ENCODE assay signal across 30 cellular contexts in the genomic region with DNA sequence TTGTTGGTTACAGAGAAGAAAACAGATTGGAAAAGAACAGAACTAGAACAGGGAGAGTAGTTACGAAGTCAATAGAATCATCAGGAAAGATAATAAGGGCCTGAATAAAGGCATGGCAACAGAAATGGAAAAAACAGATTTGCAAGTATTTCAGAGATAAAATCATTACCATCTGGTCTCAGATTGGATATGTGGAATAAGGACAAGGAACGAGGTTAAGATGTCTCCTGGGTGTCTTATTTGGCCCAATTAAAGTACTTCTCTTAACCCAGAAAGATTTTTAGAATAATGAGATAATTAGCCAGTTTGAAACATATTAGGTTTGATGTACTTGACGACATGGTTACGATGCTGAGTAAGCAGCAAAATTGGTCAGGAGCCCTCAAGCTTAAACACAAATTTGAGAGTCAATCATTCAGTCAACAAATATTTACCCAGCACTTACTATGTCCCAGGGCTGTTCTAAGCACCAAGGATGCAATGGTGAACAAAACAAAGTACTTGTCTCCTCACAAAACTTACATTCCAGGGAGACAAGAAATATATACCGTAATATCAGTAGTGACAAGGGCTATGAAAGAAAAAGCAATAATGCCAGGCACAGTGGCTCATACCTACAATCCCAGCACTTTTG. TPM values are rescaled to one million over a fixed set of nuclear protein-coding genes. Genes with fewer than 3 reads are reported as not detected.
A peak's percentile ranks its signal among the peaks of the same experiment; 100 is the strongest.
DNase-seq lines count a peak whose midpoint lies in the region; ATAC-seq, FAIRE-seq and TF ChIP-seq lines count a peak whose summit lies in the region.
"Had no signal": no experiment of that assay in that cellular context is flagged by ENCODE, and none has a peak within 500 bp of the region (broad histone marks: within the 10 kb centered on the region; RNA-seq: fewer than 3 reads in every experiment).

No MANE protein-coding gene starts in this region.

- peak; percentile 93 for FAIRE-seq in islet of Langerhans (lab: Jason Lieb, UNC)
- FAIRE-seq: colon had no signal

- peaks cover 8% of the 10 kb centered on the region; the same call in 1 of the 2 replicates for H3K4me1 ChIP-seq in PC-3 (ENCODE audit: insufficient read depth, low read length)

- DNase-seq in DMS53 (lab: John Stamatoyannopoulos, UW): peak; percentile 17
- DNase-seq in DMS53 treated with DMSO at 0.1 percent for 48 hours (lab: John Stamatoyannopoulos, UW; ENCODE audit: unreplicated experiment): no peak
- peak; percentile 19 for DNase-seq in PC-3
- no peak for DNase-seq in activated CD4-positive, alpha-beta memory T cell treated with anti-CD3 and anti-CD28 coated beads, Interleukin-2, amount 10 ng/mL, durations not matched to agents 7 days and 5 days
- no peak for DNase-seq in RPMI8226
- DNase-seq: 8988T; activated CD4-positive, alpha-beta T cell treated with anti-CD3 and anti-CD28 coated beads for 36 hours; activated CD8-positive, alpha-beta memory T cell treated with anti-CD3 and anti-CD28 coated beads for 24 hours; activated gamma-delta T cell treated with Interleukin-2 at 50 U/mL for 16 hours; amniotic stem cell; brain microvascular endothelial cell; CD4-positive, alpha-beta memory T cell; effector CD8-positive, alpha-beta T cell; foreskin keratinocyte; H9; heart right ventricle; left cardiac atrium; naive B cell; NCI-H1092 treated with DMSO at 0.1 percent for 48 hours; NCI-H1930; NCI-H2227 treated with DMSO at 0.1 percent for 48 hours; nucleus accumbens; SK-N-SH; stimulated activated CD8-positive, alpha-beta memory T cell treated with anti-CD3 and anti-CD28 coated beads, Interleukin-4, amount 100 ng/mL, for 48 hours; stimulated activated naive CD8-positive, alpha-beta T cell treated with anti-CD3 and anti-CD28 coated beads, Interleukin-15, amount 100 ng/mL, for 72 hours had no signal

- CTCF ChIA-PET in PC-3 (lab: Charles Lee): no interaction called here
- CTCF ChIA-PET in activated CD4-positive, alpha-beta memory T cell treated with anti-CD3 and anti-CD28 coated beads, Interleukin-2, amount 10 ng/mL, durations not matched to agents 7 days and 5 days (lab: Charles Lee): no interaction called here

- POLR2A ChIA-PET in PC-3 (lab: Charles Lee; ENCODE audit: unreplicated experiment): interaction anchor here (0.6 kb wide), 1 partner anchor 10 kb away, joined by 6 read pairs; no protein-coding TSS in a partner anchor
- POLR2A ChIA-PET in activated CD4-positive, alpha-beta memory T cell treated with anti-CD3 and anti-CD28 coated beads, Interleukin-2, amount 10 ng/mL, durations not matched to agents 7 days and 5 days (lab: Charles Lee): no interaction called here

- peaks cover 23% of the 10 kb centered on the region for H3K36me3 Mint-ChIP-seq in activated CD4-positive, alpha-beta memory T cell treated with anti-CD3 and anti-CD28 coated beads, Interleukin-2, amount 10 ng/mL, durations not matched to agents 7 days and 5 days (ENCODE audit: low read depth)
- H3K36me3 Mint-ChIP-seq: naive B cell had no signal

- no peak overlapping the region for H3K4me3 Mint-ChIP-seq in activated CD4-positive, alpha-beta memory T cell treated with anti-CD3 and anti-CD28 coated beads, Interleukin-2, amount 10 ng/mL, durations not matched to agents 7 days and 5 days
- H3K4me3 Mint-ChIP-seq: activated CD4-positive, alpha-beta T cell treated with anti-CD3 and anti-CD28 coated beads for 36 hours; H9; stimulated activated naive CD8-positive, alpha-beta T cell treated with anti-CD3 and anti-CD28 coated beads, Interleukin-15, amount 100 ng/mL, for 72 hours; T-helper 1 cell treated with Interleukin-12 subunit alpha and Interleukin-12 subunit beta and Interleukin-4 antibody, amounts not matched to agents 30 μg/mL and 1 μg/mL, for 36 hours had no signal

- no peak overlapping the region for H3K4me3 ChIP-seq in PC-3 (ENCODE audit: low read length)
- H3K4me3 ChIP-seq: heart right ventricle had no signal

- no peaks in the 10 kb centered on the region for H3K9me2 ChIP-seq in PC-3 (replicated peaks; ENCODE audit: low read length)
- H3K9me2 ChIP-seq: SK-N-SH had no signal

- 0 out of 2 replicates have a peak, but pooled peaks cover 9% of the 10 kb centered on the region for H4K20me1 ChIP-seq in PC-3 (ENCODE audit: low read length)

- H3K36me3 ChIP-seq in PC-3 (ENCODE audit: low read depth, low read length): 0 out of 2 replicates have a peak, but pooled peaks cover under 1% of the 10 kb centered on the region
- H3K36me3 ChIP-seq: brain microvascular endothelial cell had no signal

- no peaks in the 10 kb centered on the region for H3F3A ChIP-seq in PC-3 (ENCODE audit: low read length, unreplicated experiment)

- no peak overlapping the region for H3K27ac Mint-ChIP-seq in activated CD4-positive, alpha-beta memory T cell treated with anti-CD3 and anti-CD28 coated beads, Interleukin-2, amount 10 ng/mL, durations not matched to agents 7 days and 5 days
- H3K27ac Mint-ChIP-seq: activated CD4-positive, alpha-beta T cell treated with anti-CD3 and anti-CD28 coated beads for 36 hours; stimulated activated naive CD8-positive, alpha-beta T cell treated with anti-CD3 and anti-CD28 coated beads, Interleukin-15, amount 100 ng/mL, for 72 hours; T-helper 1 cell treated with Interleukin-12 subunit alpha and Interleukin-12 subunit beta and Interleukin-4 antibody, amounts not matched to agents 30 μg/mL and 1 μg/mL, for 36 hours had no signal

- no peaks in the 10 kb centered on the region for H3K27me3 ChIP-seq in PC-3 (ENCODE audit: low read length)
- H3K27me3 ChIP-seq: brain microvascular endothelial cell, foreskin keratinocyte, heart right ventricle had no signal

- no peaks in the 10 kb centered on the region for H3K9me3 Mint-ChIP-seq in activated CD4-positive, alpha-beta memory T cell treated with anti-CD3 and anti-CD28 coated beads, Interleukin-2, amount 10 ng/mL, durations not matched to agents 7 days and 5 days
- H3K9me3 Mint-ChIP-seq: CD4-positive, alpha-beta memory T cell; H9; naive B cell; stimulated activated naive CD8-positive, alpha-beta T cell treated with anti-CD3 and anti-CD28 coated beads, Interleukin-15, amount 100 ng/mL, for 72 hours; T-helper 1 cell treated with Interleukin-12 subunit alpha and Interleukin-12 subunit beta and Interleukin-4 antibody, amounts not matched to agents 30 μg/mL and 1 μg/mL, for 36 hours had no signal

- no peak overlapping the region for H2AFZ ChIP-seq in PC-3 (ENCODE audit: low read length)

- ATAC-seq in PC-3 (peak; percentile 58), HG03139 (IDR thresholded peaks at IDR 0.05; ENCODE audit: unreplicated experiment) (no peak)
- ATAC-seq: activated CD4-positive, alpha-beta T cell treated with anti-CD3 and anti-CD28 coated beads for 36 hours; foreskin keratinocyte; left cardiac atrium; stimulated activated naive CD8-positive, alpha-beta T cell treated with anti-CD3 and anti-CD28 coated beads, Interleukin-15, amount 100 ng/mL, for 72 hours had no signal

- H3K9me3 ChIP-seq in PC-3 (ENCODE audit: low read length): no peaks in the 10 kb centered on the region
- H3K9me3 ChIP-seq: heart right ventricle, SK-N-SH had no signal

- no peaks in the 10 kb centered on the region for H3K27me3 Mint-ChIP-seq in activated CD4-positive, alpha-beta memory T cell treated with anti-CD3 and anti-CD28 coated beads, Interleukin-2, amount 10 ng/mL, durations not matched to agents 7 days and 5 days
- H3K27me3 Mint-ChIP-seq: activated CD4-positive, alpha-beta T cell treated with anti-CD3 and anti-CD28 coated beads for 36 hours; CD4-positive, alpha-beta memory T cell; naive B cell; stimulated activated naive CD8-positive, alpha-beta T cell treated with anti-CD3 and anti-CD28 coated beads, Interleukin-15, amount 100 ng/mL, for 72 hours had no signal

- 0 out of 2 replicates have a peak overlapping the region, but pooled peaks have one; percentile 19 for H3K27ac ChIP-seq in 22Rv1
- no peak overlapping the region for H3K27ac ChIP-seq in PC-3 (ENCODE audit: low read length)
- H3K27ac ChIP-seq: brain microvascular endothelial cell, foreskin keratinocyte had no signal

- H3K4me1 Mint-ChIP-seq in activated CD4-positive, alpha-beta memory T cell treated with anti-CD3 and anti-CD28 coated beads, Interleukin-2, amount 10 ng/mL, durations not matched to agents 7 days and 5 days: peaks cover 26% of the 10 kb centered on the region

- TF ChIP-seq CTCF in 22Rv1 (IDR thresholded peaks at IDR 0.05): no peak
- TF ChIP-seq CTCF in PC-3 (conservative IDR thresholded peaks at IDR 0.05; ENCODE audit: low read depth, low read length): no peak

- H3K9ac ChIP-seq in PC-3 (ENCODE audit: low read length): no peak overlapping the region
- H3K9ac ChIP-seq: SK-N-SH had no signal

- no peak overlapping the region for H3K4me2 ChIP-seq in PC-3 (ENCODE audit: low read length)
- H3K4me2 ChIP-seq: SK-N-SH had no signal

- H3K79me2 ChIP-seq in PC-3 (ENCODE audit: low read length): peaks cover 61% of the 10 kb centered on the region

- intact Hi-C loops in PC-3 (cut with micrococcal nuclease): no loop called here

- BruUV-seq in PC-3 (replicated peaks; lab: Mats Ljungman, UMichigan): no TSS peak

RNA-seq across cellular contexts. Expression of gene RICTOR, which starts 18.3 kb away (rescaled TPM):
- 24.5 and 28.1 TPM in 2 replicates for total RNA-seq in PC-3 (2014; rRNA removed)
- total RNA-seq in activated CD4-positive, alpha-beta memory T cell treated with anti-CD3 and anti-CD28 coated beads, Interleukin-2, amount 10 ng/mL, durations not matched to agents 7 days and 5 days: 10 to 100 TPM; 50.4 to 56.4 TPM

Comparison
In these comparisons a context has a peak if more than half of its experiments do, and no peak if none do; other contexts are left out.
1. DNase-seq: peak in DMS53 (single experiment) and PC-3 (single experiment); none in DMS53 treated with DMSO at 0.1 percent for 48 hours (single experiment), activated CD4-positive, alpha-beta memory T cell treated with anti-CD3 and anti-CD28 coated beads, Interleukin-2, amount 10 ng/mL, durations not matched to agents 7 days and 5 days (single experiment) and RPMI8226 (single experiment).